Comparison of ENCODE assay signal across 8 cellular contexts in the genomic region with DNA sequence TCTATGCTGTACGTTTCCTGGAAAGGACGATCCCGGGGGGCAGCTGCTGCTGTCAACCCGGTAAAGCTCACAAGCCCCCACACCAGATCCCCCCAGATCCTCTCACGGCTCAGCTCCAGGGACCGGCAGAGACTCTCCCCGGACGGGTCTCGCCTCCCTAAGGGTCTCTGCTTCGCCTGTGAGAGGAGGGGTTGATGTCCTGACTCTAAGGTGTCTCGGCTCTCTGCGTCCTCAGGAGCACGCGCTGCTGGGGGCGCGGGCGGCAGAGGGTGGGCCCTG. TPM values are rescaled to one million over a fixed set of nuclear protein-coding genes. Genes with fewer than 3 reads are reported as not detected.
A peak's percentile ranks its signal among the peaks of the same experiment; 100 is the strongest.
DNase-seq lines count a peak whose midpoint lies in the region; TF ChIP-seq lines count a peak whose summit lies in the region.

No MANE protein-coding gene starts in this region.

- H3K4me3 Mint-ChIP-seq in T-helper 2 cell treated with Interferon-gamma antibody and Interleukin-4, amounts not matched to agents 5 μg/mL and 100 μg/mL, for 36 hours, result peak overlapping the region; percentile 81
- H3K4me3 Mint-ChIP-seq in osteocyte (ENCODE audit: unreplicated experiment), result peak overlapping the region; percentile 71

- no peak for TF ChIP-seq POLR2A in esophagus squamous epithelium (IDR thresholded peaks at IDR 0.05)

- H3K27me3 ChIP-seq in SJSA1 (replicated peaks) (no peaks in the 10 kb centered on the region), esophagus squamous epithelium (no peaks in the 10 kb centered on the region)

- no peak for DNase-seq in T-helper 2 cell treated with Interferon-gamma antibody and Interleukin-4, amounts not matched to agents 5 μg/mL and 100 μg/mL, for 36 hours (ENCODE audit: low spot score)
- DNase-seq in T-helper 2 cell, result no peak
- DNase-seq in SJSA1 (ENCODE audit: low read depth in 1 of 2, low spot score in 2 of 2), result no peak
- DNase-seq in esophagus squamous epithelium (lab: John Stamatoyannopoulos, UW), result no peak
- peak; percentile 84 for DNase-seq in osteocyte (ENCODE audit: extremely low spot score, unreplicated experiment)
- no peak for DNase-seq in NCI-H2227 treated with DMSO at 0.1 percent for 48 hours (lab: John Stamatoyannopoulos, UW)
- no peak for DNase-seq in NCI-H345 treated with DMSO at 0.1 percent for 48 hours (lab: John Stamatoyannopoulos, UW; ENCODE audit: unreplicated experiment)
- DNase-seq in A172 (ENCODE audit: low spot score), result no peak

- H3K27ac ChIP-seq in SJSA1 (no peak overlapping the region), esophagus squamous epithelium (peak overlapping the region; percentile 5 to 81 (median 47))

- H3K9me3 Mint-ChIP-seq in T-helper 2 cell treated with Interferon-gamma antibody and Interleukin-4, amounts not matched to agents 5 μg/mL and 100 μg/mL, for 36 hours, result peaks cover 3% of the 10 kb centered on the region
- peaks cover 4% of the 10 kb centered on the region for H3K9me3 Mint-ChIP-seq in osteocyte (ENCODE audit: unreplicated experiment)

- H3K36me3 Mint-ChIP-seq in T-helper 2 cell treated with Interferon-gamma antibody and Interleukin-4, amounts not matched to agents 5 μg/mL and 100 μg/mL, for 36 hours (ENCODE audit: low read depth), result peaks cover 9% of the 10 kb centered on the region
- H3K36me3 Mint-ChIP-seq in osteocyte (ENCODE audit: unreplicated experiment), result no peaks in the 10 kb centered on the region

- H3K4me3 ChIP-seq in SJSA1 (peak overlapping the region; percentile 66), esophagus squamous epithelium (peak overlapping the region; percentile 58 to 88 (median 76))

- H3K9me3 ChIP-seq in SJSA1 (replicated peaks), result no peaks in the 10 kb centered on the region
- no peaks in the 10 kb centered on the region for H3K9me3 ChIP-seq in esophagus squamous epithelium

- peaks cover 32% of the 10 kb centered on the region for H3K4me1 Mint-ChIP-seq in T-helper 2 cell treated with Interferon-gamma antibody and Interleukin-4, amounts not matched to agents 5 μg/mL and 100 μg/mL, for 36 hours (ENCODE audit: low read depth)
- peaks cover 20% of the 10 kb centered on the region for H3K4me1 Mint-ChIP-seq in osteocyte (ENCODE audit: unreplicated experiment)

- TF ChIP-seq CTCF in esophagus squamous epithelium (IDR thresholded peaks at IDR 0.05), result no peak
- TF ChIP-seq CTCF in osteocyte (IDR thresholded peaks at IDR 0.05), result no peak

- 20% methylated on average over 1 of the region's 17 CpGs; no CpG with 5 or more reads in 1 of the 2 donors for WGBS in esophagus squamous epithelium, 2 donors

- intact Hi-C loops in esophagus squamous epithelium (cut with DNase I), result loop anchor here (10.0 kb wide), 1 partner anchor 377 kb away; no protein-coding TSS in a partner anchor

- H3K4me1 ChIP-seq in SJSA1 (replicated peaks) (peaks cover 15% of the 10 kb centered on the region), esophagus squamous epithelium (peaks cover 22 to 55% (median 24%) of the 10 kb centered on the region in 3 donors)

- H3K27ac Mint-ChIP-seq in T-helper 2 cell treated with Interferon-gamma antibody and Interleukin-4, amounts not matched to agents 5 μg/mL and 100 μg/mL, for 36 hours, result peak overlapping the region; percentile 52
- H3K27ac Mint-ChIP-seq in osteocyte (ENCODE audit: unreplicated experiment), result no peak overlapping the region

- H3K36me3 ChIP-seq in SJSA1 (peaks cover 4% of the 10 kb centered on the region; the same call in 1 of the 2 replicates), esophagus squamous epithelium (no peaks in the 10 kb centered on the region)

- no peaks in the 10 kb centered on the region for H3K27me3 Mint-ChIP-seq in T-helper 2 cell treated with Interferon-gamma antibody and Interleukin-4, amounts not matched to agents 5 μg/mL and 100 μg/mL, for 36 hours (ENCODE audit: low read depth)
- H3K27me3 Mint-ChIP-seq in osteocyte (ENCODE audit: unreplicated experiment), result no peaks in the 10 kb centered on the region

RNA-seq across cellular contexts. Expression of a gene that starts 0.5 kb away (rescaled TPM):
- 4.0 and 6.8 TPM in 2 replicates for total RNA-seq in SJSA1 (2014; rRNA removed; shearing (Covaris generic))
- total RNA-seq in esophagus squamous epithelium, result 10 to 100 TPM in 2 of 4 donors, 1 to 10 TPM in 2; 5.6 to 18.7 (median 11.1) TPM
- total RNA-seq in osteocyte, result 4.5 TPM in 2 replicates
- 2.8 and 3.9 TPM in 2 replicates for total RNA-seq in A172 (2014; rRNA removed; shearing (Covaris generic))

RNA-seq across cellular contexts. Expression of a gene that starts 26.5 kb away (rescaled TPM):
- total RNA-seq in SJSA1 (2014; rRNA removed; shearing (Covaris generic)), result 680 and 776 TPM in 2 replicates
- 100 to 1,000 TPM; 404 to 773 (median 503) TPM for total RNA-seq in esophagus squamous epithelium
- total RNA-seq in osteocyte, result 346 and 359 TPM in 2 replicates
- 463 and 550 TPM in 2 replicates for total RNA-seq in A172 (2014; rRNA removed; shearing (Covaris generic))

RNA-seq across cellular contexts. Expression of a gene that starts 32.6 kb away (rescaled TPM):
- total RNA-seq in SJSA1 (2014; rRNA removed; shearing (Covaris generic)), result 86.3 and 97.4 TPM in 2 replicates
- 10 to 100 TPM; 21.1 to 57.3 (median 26.7) TPM for total RNA-seq in esophagus squamous epithelium
- 37.0 and 37.3 TPM in 2 replicates for total RNA-seq in osteocyte
- 45.4 and 50.3 TPM in 2 replicates for total RNA-seq in A172 (2014; rRNA removed; shearing (Covaris generic))
